In genomic region chr2:108612153-108612513, GRCh38 we compare ENCODE assay signal across 8 cellular contexts.
DNase-seq lines count a peak whose midpoint lies in the region; ATAC-seq and TF ChIP-seq lines count a peak whose summit lies in the region.

No MANE protein-coding gene starts in this region.

- peaks cover 0 to 6% (median 0%) of the 10 kb centered on the region in 3 donors for H3K27me3 Mint-ChIP-seq in naive B cell

- CTCF ChIA-PET in AG04450 (lab: Charles Lee), result interaction anchor here (8.7 kb wide), 1 partner anchor 24 kb away, joined by 93 read pairs; no protein-coding TSS in a partner anchor

- H3K27ac Mint-ChIP-seq in naive B cell, result peak overlapping the region; percentile 92 to 98 (median 96)

- H3K4me3 ChIP-seq in AG04450 (ENCODE audit: low read depth, low read length), result peak overlapping the region; percentile 2; the same call in 1 of the 2 replicates

- no peaks in the 10 kb centered on the region for H3K9me3 ChIP-seq in AG04450 (ENCODE audit: control insufficient read depth, insufficient read depth, low read length)

- ATAC-seq in GM18868 (IDR thresholded peaks at IDR 0.05; ENCODE audit: unreplicated experiment) (peak; percentile 83), HG03060 (IDR thresholded peaks at IDR 0.05; ENCODE audit: low read depth, unreplicated experiment) (peak; percentile 67), naive B cell (ENCODE audit: low read depth in 2 of 2) (peak; percentile 89 to 92)

- H3K36me3 Mint-ChIP-seq in naive B cell, result no peaks in the 10 kb centered on the region

- peak overlapping the region; percentile 6 to 83 (median 70) for H3K4me3 Mint-ChIP-seq in naive B cell

- DNase-seq in AG04450 (ENCODE audit: low read depth, low spot score) (peak; percentile 52), naive B cell (peak; percentile 83), NCI-H1105 treated with DMSO at 0.1 percent for 48 hours (lab: John Stamatoyannopoulos, UW) (no peak), foreskin melanocyte (no peak), RKO (ENCODE audit: low spot score) (no peak)
- DNase-seq in activated CD4-positive, alpha-beta T cell treated with anti-CD3 and anti-CD28 coated beads, Interleukin-2, amount 50 U/mL, for 48 hours, result peak; percentile 42 to 58

- H3K4me1 Mint-ChIP-seq in naive B cell, result peaks cover 63 to 81% (median 79%) of the 10 kb centered on the region in 3 donors

- POLR2A ChIA-PET in AG04450 (lab: Yijun Ruan, JAX), result interaction anchor here (1.1 kb wide), 1 partner anchor 9 kb away, joined by 5 read pairs; no protein-coding TSS in a partner anchor

- TF ChIP-seq CTCF in AG04450 (IDR thresholded peaks at IDR 0.05; ENCODE audit: low read depth, low read length), result no peak

- H3K9me3 Mint-ChIP-seq in naive B cell, result no peaks in the 10 kb centered on the region

- no peaks in the 10 kb centered on the region for H3K27me3 ChIP-seq in AG04450 (ENCODE audit: control insufficient read depth, insufficient read depth, low read length)

- H3K27ac ChIP-seq in AG04450 (ENCODE audit: low read depth, low read length), result peak overlapping the region; percentile 22

Comparison
In these comparisons a context has a peak if more than half of its experiments do, and no peak if none do; other contexts are left out.
1. DNase-seq: peak in AG04450 (single experiment), activated CD4-positive, alpha-beta T cell treated with anti-CD3 and anti-CD28 coated beads, Interleukin-2, amount 50 U/mL, for 48 hours (2 of 2) and naive B cell (single experiment); none in NCI-H1105 treated with DMSO at 0.1 percent for 48 hours (single experiment), foreskin melanocyte (single experiment) and RKO (single experiment).
2. Peak in every context shown above with its lines, with median percentiles within 50 percentile points of each other: ATAC-seq.